ENCODE assay signal across 24 cellular contexts in genomic region chr11:77851513-77851912, GRCh38. TPM values are rescaled to one million over a fixed set of nuclear protein-coding genes. Genes with fewer than 3 reads are reported as not detected.
DNase-seq lines count a peak whose midpoint lies in the region; ATAC-seq and TF ChIP-seq lines count a peak whose summit lies in the region.
"Had no signal": no experiment of that assay in that cellular context is flagged by ENCODE, and none has a peak within 500 bp of the region (broad histone marks: within the 10 kb centered on the region; RNA-seq: fewer than 3 reads in every experiment).

No MANE protein-coding gene starts in this region.

- no peak overlapping the region for H4K91ac ChIP-seq in trophoblast cell (ENCODE audit: low read depth, low read length)

- peak overlapping the region; percentile 70 for H3K27ac Mint-ChIP-seq in chondrocyte (ENCODE audit: unreplicated experiment)
- H3K27ac Mint-ChIP-seq: B cell; CD8-positive, alpha-beta T cell had no signal

- H4K8ac ChIP-seq in trophoblast cell (ENCODE audit: low read depth, low read length) = no peak overlapping the region

- no peak overlapping the region for H3K14ac ChIP-seq in trophoblast cell (ENCODE audit: low read length)

- peaks cover 15% of the 10 kb centered on the region for H3K9me3 ChIP-seq in trophoblast cell (ENCODE audit: insufficient read depth, low read depth, low read length)

- H3K9me3 Mint-ChIP-seq in chondrocyte (ENCODE audit: low read depth) = no peaks in the 10 kb centered on the region

- no peaks in the 10 kb centered on the region for H3K27me3 ChIP-seq in trophoblast cell (ENCODE audit: insufficient read depth, low read length)

- H3K4me1 Mint-ChIP-seq in chondrocyte (ENCODE audit: low read depth) = peaks cover 13% of the 10 kb centered on the region
- H3K4me1 Mint-ChIP-seq: B cell had no signal

- WGBS in trophoblast cell (ENCODE audit: extremely low coverage, insufficient coverage, insufficient read length) = no CpG with 5 or more reads among the region's 1 CpG

- H4K12ac ChIP-seq in trophoblast cell (ENCODE audit: low read depth, low read length) = no peak overlapping the region

- H3K36me3 Mint-ChIP-seq in chondrocyte (ENCODE audit: low read depth) = peaks cover 32% of the 10 kb centered on the region

- H3K36me3 ChIP-seq in trophoblast cell (ENCODE audit: control insufficient read depth in 1 of 2, insufficient read depth in 2 of 2, low read length in 2 of 2) = peaks cover 12 to 17% of the 10 kb centered on the region in 2 experiments

- H3K4me3 ChIP-seq in trophoblast cell (ENCODE audit: low read depth, low read length) = no peak overlapping the region

- no peaks in the 10 kb centered on the region for H3K79me2 ChIP-seq in trophoblast cell (ENCODE audit: control insufficient read depth, insufficient read depth, low read length, poor library complexity)

- no peak overlapping the region for H2AK5ac ChIP-seq in trophoblast cell (ENCODE audit: low read length)

- H2BK12ac ChIP-seq in trophoblast cell (ENCODE audit: low read length) = no peak overlapping the region

- H3K18ac ChIP-seq in trophoblast cell (ENCODE audit: low read length) = no peak overlapping the region

- H3K4ac ChIP-seq in trophoblast cell (ENCODE audit: low read depth, low read length) = no peak overlapping the region

- no peak for TF ChIP-seq CTCF in chondrocyte (IDR thresholded peaks at IDR 0.05)

- no peak overlapping the region for H3K4me3 Mint-ChIP-seq in chondrocyte (ENCODE audit: unreplicated experiment)
- H3K4me3 Mint-ChIP-seq: B cell; CD8-positive, alpha-beta T cell had no signal

- H3K9ac ChIP-seq in trophoblast cell (ENCODE audit: low read length) = no peak overlapping the region

- H3K23ac ChIP-seq in trophoblast cell (ENCODE audit: low read length) = no peak overlapping the region

- no peak overlapping the region for H2BK5ac ChIP-seq in trophoblast cell (ENCODE audit: low read depth, low read length, poor library complexity)

- no peaks in the 10 kb centered on the region for H3K79me1 ChIP-seq in trophoblast cell (ENCODE audit: low read length)

- no peak overlapping the region for H2BK120ac ChIP-seq in trophoblast cell (ENCODE audit: insufficient read depth, low read length, poor library complexity)

- H2AFZ ChIP-seq in trophoblast cell (ENCODE audit: insufficient read depth, low read length, poor library complexity) = no peak overlapping the region

- H3K4me2 ChIP-seq in trophoblast cell (ENCODE audit: low read length) = no peak overlapping the region

- no peak overlapping the region for H3K27ac ChIP-seq in trophoblast cell (ENCODE audit: low read depth, low read length)
- H3K27ac ChIP-seq: C4-2B had no signal

- H3K4me1 ChIP-seq in trophoblast cell (ENCODE audit: control insufficient read depth in 1 of 2, insufficient read depth in 2 of 2, low read length in 2 of 2) = no peaks in the 10 kb centered on the region
- H3K4me1 ChIP-seq: Caco-2 had no signal

- ATAC-seq in HG03039 (IDR thresholded peaks at IDR 0.05; ENCODE audit: unreplicated experiment) = no peak
- ATAC-seq: CD8-positive, alpha-beta T cell; HepG2; Panc1 had no signal

- DNase-seq in OCI-M1 (lab: John Stamatoyannopoulos, UW) (peak; percentile 94), chondrocyte (ENCODE audit: low spot score) (no peak), fibroblast of the conjunctiva (ENCODE audit: low read depth) (peak; percentile 1), trophoblast cell (peak; percentile 56 to 78), RKO (ENCODE audit: low spot score) (no peak)
- DNase-seq in activated CD4-positive, alpha-beta T cell treated with anti-CD3 and anti-CD28 coated beads for 4 hours = no peak
- DNase-seq: Caco-2; CD8-positive, alpha-beta T cell; DMS 273 treated with DMSO at 0.1 percent for 48 hours; DMS79; GF-D8; KBM-7; MV-4-11; NCI-H1105 treated with DMSO at 0.1 percent for 48 hours; NCI-H146; NCI-H1930; NCI-H2227 treated with DMSO at 0.1 percent for 48 hours; NCI-H69; SHP77 treated with DMSO at 0.1 percent for 48 hours had no signal

- no peaks in the 10 kb centered on the region for H3K27me3 Mint-ChIP-seq in chondrocyte (ENCODE audit: low read depth)
- H3K27me3 Mint-ChIP-seq: B cell had no signal

RNA-seq across cellular contexts. Expression of gene AAMDC, which starts 30.6 kb away (rescaled TPM):
- 35.9 to 47.3 TPM (median 45.1 TPM) in 3 replicates for total RNA-seq in chondrocyte
- polyA plus RNA-seq in trophoblast cell (2013) = 46.1 and 46.2 TPM in 2 replicates

RNA-seq across cellular contexts. Expression of gene RSF1, which starts 31.0 kb away (rescaled TPM):
- total RNA-seq in chondrocyte = 61.3 to 65.0 TPM (median 64.2 TPM) in 3 replicates
- 49.5 and 53.2 TPM in 2 replicates for polyA plus RNA-seq in trophoblast cell (2013)

Comparison
In these comparisons a context has a peak if more than half of its experiments do, and no peak if none do; other contexts are left out.
1. DNase-seq: peak in OCI-M1 (single experiment), fibroblast of the conjunctiva (single experiment) and trophoblast cell (2 of 2); none in chondrocyte (single experiment), RKO (single experiment) and activated CD4-positive, alpha-beta T cell treated with anti-CD3 and anti-CD28 coated beads for 4 hours (0 of 2).